ENCODE assay signal across 8 cellular contexts in genomic region chr20:59938696-59939051, GRCh38. TPM values are rescaled to one million over a fixed set of nuclear protein-coding genes. Genes with fewer than 3 reads are reported as not detected.
DNase-seq lines count a peak whose midpoint lies in the region; ATAC-seq and TF ChIP-seq lines count a peak whose summit lies in the region.

No MANE protein-coding gene starts in this region.

- ATAC-seq in activated B cell treated with CpG ODN at 0.5 μM for 24 hours (ENCODE audit: low read depth) (no peak), HG02623 (IDR thresholded peaks at IDR 0.05; ENCODE audit: unreplicated experiment) (no peak), HG03442 (IDR thresholded peaks at IDR 0.05; ENCODE audit: unreplicated experiment) (no peak)
- ATAC-seq in stimulated activated memory B cell treated with anti-CD40 and anti-IgM and Interleukin-4, amounts not matched to agents 10 μg/mL and 1 μg/mL and 100 μg/mL, for 72 hours, result no peak

- H3K27ac Mint-ChIP-seq in activated B cell treated with CpG ODN at 0.5 μM for 24 hours (no peak overlapping the region), glutamatergic neuron (ENCODE audit: unreplicated experiment) (peak overlapping the region; percentile 64)
- peak overlapping the region; percentile 50 for H3K27ac Mint-ChIP-seq in stimulated activated memory B cell treated with anti-CD40 and anti-IgM and Interleukin-4, amounts not matched to agents 10 μg/mL and 1 μg/mL and 100 μg/mL, for 72 hours

- peaks cover 40% of the 10 kb centered on the region for H3K4me1 Mint-ChIP-seq in activated B cell treated with CpG ODN at 0.5 μM for 24 hours
- H3K4me1 Mint-ChIP-seq in glutamatergic neuron (ENCODE audit: low read depth, unreplicated experiment), result peaks cover 10% of the 10 kb centered on the region
- peaks cover 29% of the 10 kb centered on the region for H3K4me1 Mint-ChIP-seq in stimulated activated memory B cell treated with anti-CD40 and anti-IgM and Interleukin-4, amounts not matched to agents 10 μg/mL and 1 μg/mL and 100 μg/mL, for 72 hours

- intact Hi-C loops in activated B cell treated with CpG ODN at 0.5 μM for 24 hours (cut with micrococcal nuclease), result no loop called here

- no peaks in the 10 kb centered on the region for H3K27me3 Mint-ChIP-seq in activated B cell treated with CpG ODN at 0.5 μM for 24 hours
- H3K27me3 Mint-ChIP-seq in glutamatergic neuron (ENCODE audit: unreplicated experiment), result peaks cover 2% of the 10 kb centered on the region
- no peaks in the 10 kb centered on the region for H3K27me3 Mint-ChIP-seq in stimulated activated memory B cell treated with anti-CD40 and anti-IgM and Interleukin-4, amounts not matched to agents 10 μg/mL and 1 μg/mL and 100 μg/mL, for 72 hours

- POLR2A ChIA-PET in activated B cell treated with CpG ODN at 0.5 μM for 24 hours (lab: Charles Lee), result interaction anchor here (2.3 kb wide), 1 partner anchor 10 kb away, joined by 7 read pairs; no protein-coding TSS in a partner anchor

- H3K36me3 Mint-ChIP-seq in activated B cell treated with CpG ODN at 0.5 μM for 24 hours (ENCODE audit: low read depth) (peaks cover 21% of the 10 kb centered on the region), glutamatergic neuron (ENCODE audit: unreplicated experiment) (no peaks in the 10 kb centered on the region)
- peaks cover 8% of the 10 kb centered on the region for H3K36me3 Mint-ChIP-seq in stimulated activated memory B cell treated with anti-CD40 and anti-IgM and Interleukin-4, amounts not matched to agents 10 μg/mL and 1 μg/mL and 100 μg/mL, for 72 hours

- peak overlapping the region; percentile 78 for H3K4me3 Mint-ChIP-seq in activated B cell treated with CpG ODN at 0.5 μM for 24 hours
- peak overlapping the region; percentile 85 for H3K4me3 Mint-ChIP-seq in glutamatergic neuron (ENCODE audit: unreplicated experiment)
- peak overlapping the region; percentile 68 for H3K4me3 Mint-ChIP-seq in stimulated activated memory B cell treated with anti-CD40 and anti-IgM and Interleukin-4, amounts not matched to agents 10 μg/mL and 1 μg/mL and 100 μg/mL, for 72 hours

- CTCF ChIA-PET in activated B cell treated with CpG ODN at 0.5 μM for 24 hours (lab: Charles Lee), result no interaction called here

- H3K9me3 Mint-ChIP-seq in activated B cell treated with CpG ODN at 0.5 μM for 24 hours (no peaks in the 10 kb centered on the region), glutamatergic neuron (ENCODE audit: unreplicated experiment) (peaks cover 7% of the 10 kb centered on the region)
- H3K9me3 Mint-ChIP-seq in stimulated activated memory B cell treated with anti-CD40 and anti-IgM and Interleukin-4, amounts not matched to agents 10 μg/mL and 1 μg/mL and 100 μg/mL, for 72 hours, result no peaks in the 10 kb centered on the region

- peak; percentile 47 for DNase-seq in DMS53 (lab: John Stamatoyannopoulos, UW)
- DNase-seq in DMS53 treated with DMSO at 0.1 percent for 48 hours (lab: John Stamatoyannopoulos, UW; ENCODE audit: unreplicated experiment), result no peak
- no peak for DNase-seq in activated B cell treated with CpG ODN at 0.5 μM for 24 hours
- no peak for DNase-seq in glutamatergic neuron
- DNase-seq in NCI-H146 (lab: John Stamatoyannopoulos, UW), result no peak

- TF ChIP-seq CTCF in activated B cell treated with CpG ODN at 0.5 μM for 24 hours (IDR thresholded peaks at IDR 0.05) (no peak), glutamatergic neuron (IDR thresholded peaks at IDR 0.05; ENCODE audit: partially characterized antibody, unreplicated experiment) (no peak)

RNA-seq across cellular contexts. Expression of gene PPP1R3D, which starts 1.4 kb away (rescaled TPM):
- total RNA-seq in activated B cell treated with CpG ODN at 0.5 μM for 24 hours, result 7.1 and 7.5 TPM in 2 replicates
- total RNA-seq in glutamatergic neuron (ENCODE audit: unreplicated experiment), result 1.3 TPM

RNA-seq across cellular contexts. Expression of gene FAM217B, which starts 1.5 kb away (rescaled TPM):
- 15.1 and 18.9 TPM in 2 replicates for total RNA-seq in activated B cell treated with CpG ODN at 0.5 μM for 24 hours
- total RNA-seq in glutamatergic neuron (ENCODE audit: unreplicated experiment), result 14.8 TPM

RNA-seq across cellular contexts. Expression of gene SYCP2, which starts 5.2 kb away (rescaled TPM):
- total RNA-seq in activated B cell treated with CpG ODN at 0.5 μM for 24 hours (1.3 and 2.1 TPM in 2 replicates), glutamatergic neuron (ENCODE audit: unreplicated experiment) (0.69 TPM)

RNA-seq across cellular contexts. Expression of gene CDH26, which starts 19.5 kb away (rescaled TPM):
- total RNA-seq in activated B cell treated with CpG ODN at 0.5 μM for 24 hours, result 1.4 and 1.6 TPM in 2 replicates
- 0.76 TPM for total RNA-seq in glutamatergic neuron (ENCODE audit: unreplicated experiment)
